Comparison of ENCODE assay signal across 23 cellular contexts in genomic region chr1:20223659-20224058, GRCh38. TPM values are rescaled to one million over a fixed set of nuclear protein-coding genes. Genes with fewer than 3 reads are reported as not detected.
DNase-seq lines count a peak whose midpoint lies in the region.
"Had no signal": no experiment of that assay in that cellular context is flagged by ENCODE, and none has a peak within 500 bp of the region (broad histone marks: within the 10 kb centered on the region; RNA-seq: fewer than 3 reads in every experiment).

No MANE protein-coding gene starts in this region.

- H3K4me3 Mint-ChIP-seq in immature natural killer cell = no peak overlapping the region
- H3K4me3 Mint-ChIP-seq: activated naive CD4-positive, alpha-beta T cell treated with anti-CD3 and anti-CD28 coated beads for 36 hours; activated T-helper 1 cell treated with anti-CD3 and anti-CD28 coated beads, Interleukin-12 subunit alpha, Interleukin-12 subunit beta, Interleukin-2, Interleukin-4 antibody, amounts not matched to agents 30 ng/mL and 10 ng/mL and 1 ng/mL, durations not matched to agents 14 hours and 24 hours and 36 hours; natural killer cell; type B pancreatic cell had no signal

- H3K27me3 Mint-ChIP-seq in immature natural killer cell (ENCODE audit: low read depth in 3 of 3) = peaks cover 2 to 19% (median 3%) of the 10 kb centered on the region in 3 donors

- no peaks in the 10 kb centered on the region for H3K4me1 Mint-ChIP-seq in immature natural killer cell
- H3K4me1 Mint-ChIP-seq: natural killer cell had no signal

- H3K36me3 Mint-ChIP-seq in immature natural killer cell = no peaks in the 10 kb centered on the region
- H3K36me3 Mint-ChIP-seq: natural killer cell, type B pancreatic cell had no signal

- DNase-seq in DMS153 (lab: John Stamatoyannopoulos, UW) = peak; percentile 51
- peak; percentile 38 for DNase-seq in NCI-H128 (lab: John Stamatoyannopoulos, UW; ENCODE audit: unreplicated experiment)
- DNase-seq in NCI-H748 treated with DMSO at 0.1 percent for 48 hours (lab: John Stamatoyannopoulos, UW) = peak; percentile 5
- peak; percentile 62 for DNase-seq in iPS-NIHi11 (ENCODE audit: low spot score)
- no peak for DNase-seq in Ammon's horn (ENCODE audit: low spot score)
- no peak for DNase-seq in immature natural killer cell
- no peak for DNase-seq in AG20443 (ENCODE audit: low spot score)
- DNase-seq in cerebellar cortex (ENCODE audit: low spot score) = no peak
- DNase-seq: activated naive CD4-positive, alpha-beta T cell treated with anti-CD3 and anti-CD28 coated beads for 36 hours; brain microvascular endothelial cell; hippocampal formation; natural killer cell; NCI-H446; SIG-M5; small intestine; stimulated activated CD4-positive, alpha-beta T cell treated with anti-CD3 and anti-CD28 coated beads, Interleukin-1b, Interleukin-23, amount 100 ng/mL, for 48 hours; stimulated activated CD8-positive, alpha-beta memory T cell treated with anti-CD3 and anti-CD28 coated beads, Interleukin-4, amount 100 ng/mL, for 48 hours; T-helper 9 cell had no signal

- H3K27ac Mint-ChIP-seq in immature natural killer cell = no peak overlapping the region
- H3K27ac Mint-ChIP-seq: activated naive CD4-positive, alpha-beta T cell treated with anti-CD3 and anti-CD28 coated beads for 36 hours; activated T-helper 1 cell treated with anti-CD3 and anti-CD28 coated beads, Interleukin-12 subunit alpha, Interleukin-12 subunit beta, Interleukin-2, Interleukin-4 antibody, amounts not matched to agents 30 ng/mL and 10 ng/mL and 1 ng/mL, durations not matched to agents 14 hours and 24 hours and 36 hours; natural killer cell; type B pancreatic cell had no signal

- no peaks in the 10 kb centered on the region for H3K9me3 Mint-ChIP-seq in immature natural killer cell
- H3K9me3 Mint-ChIP-seq: activated naive CD4-positive, alpha-beta T cell treated with anti-CD3 and anti-CD28 coated beads for 36 hours; activated T-helper 1 cell treated with anti-CD3 and anti-CD28 coated beads, Interleukin-12 subunit alpha, Interleukin-12 subunit beta, Interleukin-2, Interleukin-4 antibody, amounts not matched to agents 30 ng/mL and 10 ng/mL and 1 ng/mL, durations not matched to agents 14 hours and 24 hours and 36 hours; natural killer cell; type B pancreatic cell had no signal

RNA-seq across cellular contexts. Expression of gene PLA2G2C, which starts 37.3 kb away (rescaled TPM):
- not detected for polyA plus RNA-seq in immature natural killer cell
- polyA plus RNA-seq: endothelial cell of umbilical vein, fibroblast of lung, keratinocyte had no signal

RNA-seq across cellular contexts. Expression of gene UBXN10, which starts 37.8 kb away (rescaled TPM):
- 1 to 10 TPM; 1.6 to 2.6 (median 1.7) TPM for polyA plus RNA-seq in immature natural killer cell
- polyA plus RNA-seq: endothelial cell of umbilical vein, fibroblast of lung had no signal

Comparison
In these comparisons a context has a peak if more than half of its experiments do, and no peak if none do; other contexts are left out.
1. DNase-seq: peak in DMS153 (single experiment), NCI-H128 (single experiment), NCI-H748 treated with DMSO at 0.1 percent for 48 hours (single experiment) and iPS-NIHi11 (single experiment); none in Ammon's horn (single experiment), immature natural killer cell (0 of 3), AG20443 (single experiment) and cerebellar cortex (single experiment).